Comparison of ENCODE assay signal across 1 cellular context in the genomic region with DNA sequence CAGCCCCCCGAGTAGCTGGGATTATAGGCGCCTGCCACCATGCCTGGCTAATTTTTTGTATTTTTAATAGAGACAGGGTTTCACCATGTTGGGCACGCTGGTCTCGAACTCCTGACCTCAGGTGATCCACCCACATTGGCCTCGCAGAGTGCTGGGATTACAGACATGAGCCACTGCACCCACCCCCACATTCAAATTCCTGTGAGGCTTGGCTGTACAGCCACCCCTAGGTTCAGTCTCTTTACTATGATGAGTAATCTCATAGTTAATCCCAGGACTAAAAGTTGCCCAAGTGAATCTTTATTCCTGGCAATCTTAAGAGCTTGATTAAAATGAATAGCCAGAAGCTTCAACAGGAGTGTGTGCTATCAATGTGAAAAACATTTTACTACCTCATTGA. TPM values are rescaled to one million over a fixed set of nuclear protein-coding genes. Genes with fewer than 3 reads are reported as not detected.
"Had no signal": no experiment of that assay in that cellular context is flagged by ENCODE, and none has a peak within 500 bp of the region (broad histone marks: within the 10 kb centered on the region; RNA-seq: fewer than 3 reads in every experiment).

No MANE protein-coding gene starts in this region.

RNA-seq across cellular contexts. Expression of gene CDKN3, which starts 57.2 kb away (rescaled TPM):
- total RNA-seq: ascending aorta had no signal
